8 cellular contexts compared by ENCODE assay signal in the genomic region with DNA sequence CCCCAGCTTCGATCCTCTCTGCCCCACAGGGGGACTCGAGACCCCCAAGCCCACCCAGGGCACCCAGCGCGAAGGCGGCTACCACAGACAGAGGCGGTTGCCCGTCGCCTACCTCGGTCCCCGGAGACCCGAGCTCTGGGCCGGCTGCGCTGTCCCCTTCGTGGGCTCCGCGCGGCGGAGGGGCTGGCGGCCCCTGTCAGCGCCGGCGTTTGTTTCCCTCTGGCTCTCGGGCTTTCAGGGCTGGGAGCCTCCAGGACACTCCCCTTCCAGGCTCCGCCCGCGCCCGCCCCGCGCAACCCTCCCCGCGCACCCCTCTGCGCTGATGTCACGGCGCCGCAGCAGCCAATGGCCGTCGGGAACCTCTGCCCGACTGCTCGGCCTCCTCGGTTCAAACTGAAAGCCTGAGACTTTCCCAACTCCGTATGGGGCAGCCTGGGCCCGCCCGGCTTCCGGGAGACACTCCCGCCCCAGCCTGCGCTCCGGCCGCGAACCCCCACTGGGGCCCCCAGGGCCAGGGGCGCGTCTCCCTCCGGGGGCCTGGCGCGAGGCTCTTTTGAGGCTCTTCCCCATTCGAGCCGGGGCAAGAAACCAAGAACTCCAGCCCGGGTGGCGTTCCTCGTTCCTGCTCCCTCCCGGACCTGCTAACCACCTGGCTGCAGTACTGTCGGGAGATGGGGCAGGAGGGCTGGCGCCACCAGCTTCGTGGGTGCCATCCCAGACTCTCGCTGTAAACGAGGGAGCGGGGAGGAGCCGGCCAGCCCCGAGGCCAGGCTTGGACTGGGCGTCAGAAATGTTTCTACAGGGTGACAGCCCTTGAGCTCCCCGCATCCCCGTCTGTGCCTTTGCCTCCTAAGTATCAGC. TPM values are rescaled to one million over a fixed set of nuclear protein-coding genes. Genes with fewer than 3 reads are reported as not detected.
A peak's percentile ranks its signal among the peaks of the same experiment; 100 is the strongest.
DNase-seq lines count a peak whose midpoint lies in the region; ATAC-seq and TF ChIP-seq lines count a peak whose summit lies in the region.

A gene with protein sequence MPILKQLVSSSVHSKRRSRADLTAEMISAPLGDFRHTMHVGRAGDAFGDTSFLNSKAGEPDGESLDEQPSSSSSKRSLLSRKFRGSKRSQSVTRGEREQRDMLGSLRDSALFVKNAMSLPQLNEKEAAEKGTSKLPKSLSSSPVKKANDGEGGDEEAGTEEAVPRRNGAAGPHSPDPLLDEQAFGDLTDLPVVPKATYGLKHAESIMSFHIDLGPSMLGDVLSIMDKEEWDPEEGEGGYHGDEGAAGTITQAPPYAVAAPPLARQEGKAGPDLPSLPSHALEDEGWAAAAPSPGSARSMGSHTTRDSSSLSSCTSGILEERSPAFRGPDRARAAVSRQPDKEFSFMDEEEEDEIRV (minus strand): TSS at position 221 of the 861 bp plus-strand sequence. CDS start 25,501 bp downstream, outside the sequence.

- no peaks in the 10 kb centered on the region for H3K9me3 Mint-ChIP-seq in natural killer cell

- intact Hi-C loops in natural killer cell (cut with micrococcal nuclease): loop anchor here (2.0 kb wide), 1 partner anchor 79 kb away; a partner anchor contains a TSS

- ATAC-seq in GM21717 (IDR thresholded peaks at IDR 0.05; ENCODE audit: unreplicated experiment) (peak; percentile 91), natural killer cell (peak; percentile 92 to 95 (median 94))

- H3K27ac Mint-ChIP-seq in natural killer cell: peak within 1 kb of the TSS in 1 of 2 donors; percentile 82

- peaks cover 7 to 15% of the 10 kb centered on the region in 2 donors for H3K4me1 Mint-ChIP-seq in natural killer cell

- DNase-seq in DMS79 (lab: John Stamatoyannopoulos, UW) (peak; percentile 59), RPMI8226 (peak; percentile 87), fibroblast of pulmonary artery (ENCODE audit: low read depth) (peak; percentile 94), natural killer cell (peak; percentile 81)
- DNase-seq in Jurkat, Clone E6-1 (ENCODE audit: low read depth, low spot score): no peak
- DNase-seq in activated effector memory CD4-positive, alpha-beta T cell treated with anti-CD3 and anti-CD28 coated beads, Interleukin-2, amount 50 U/mL, for 16 hours: peak; percentile 95
- DNase-seq in stimulated activated naive CD4-positive, alpha-beta T cell (lab: John Stamatoyannopoulos, UW): peak; percentile 65 to 80 (median 74)

- no peaks in the 10 kb centered on the region for H3K36me3 Mint-ChIP-seq in natural killer cell

- no peak for TF ChIP-seq CTCF in fibroblast of pulmonary artery (IDR thresholded peaks at IDR 0.05; ENCODE audit: low read length, missing control alignments)
- no peak for TF ChIP-seq CTCF in natural killer cell (IDR thresholded peaks at IDR 0.05)

- H3K4me3 Mint-ChIP-seq in natural killer cell: peak within 1 kb of the TSS; percentile 82

- H3K4me3 ChIP-seq in Jurkat, Clone E6-1 (ENCODE audit: low read length): peak within 1 kb of the TSS; percentile 42
- peak within 1 kb of the TSS; percentile 97 for H3K4me3 ChIP-seq in fibroblast of pulmonary artery (replicated peaks; ENCODE audit: low read depth, low read length)

- peaks cover 0 to 3% of the 10 kb centered on the region in 2 donors for H3K27me3 Mint-ChIP-seq in natural killer cell (ENCODE audit: low read depth in 2 of 2)

RNA-seq across cellular contexts. Expression of the gene that starts here (rescaled TPM):
- polyA plus RNA-seq in Jurkat, Clone E6-1 (2012; ENCODE audit: insufficient read depth, insufficient read length): 2.1 TPM
- 1 to 10 TPM; 2.5 to 9.6 (median 4.4) TPM for total RNA-seq in natural killer cell
